In the genomic region with DNA sequence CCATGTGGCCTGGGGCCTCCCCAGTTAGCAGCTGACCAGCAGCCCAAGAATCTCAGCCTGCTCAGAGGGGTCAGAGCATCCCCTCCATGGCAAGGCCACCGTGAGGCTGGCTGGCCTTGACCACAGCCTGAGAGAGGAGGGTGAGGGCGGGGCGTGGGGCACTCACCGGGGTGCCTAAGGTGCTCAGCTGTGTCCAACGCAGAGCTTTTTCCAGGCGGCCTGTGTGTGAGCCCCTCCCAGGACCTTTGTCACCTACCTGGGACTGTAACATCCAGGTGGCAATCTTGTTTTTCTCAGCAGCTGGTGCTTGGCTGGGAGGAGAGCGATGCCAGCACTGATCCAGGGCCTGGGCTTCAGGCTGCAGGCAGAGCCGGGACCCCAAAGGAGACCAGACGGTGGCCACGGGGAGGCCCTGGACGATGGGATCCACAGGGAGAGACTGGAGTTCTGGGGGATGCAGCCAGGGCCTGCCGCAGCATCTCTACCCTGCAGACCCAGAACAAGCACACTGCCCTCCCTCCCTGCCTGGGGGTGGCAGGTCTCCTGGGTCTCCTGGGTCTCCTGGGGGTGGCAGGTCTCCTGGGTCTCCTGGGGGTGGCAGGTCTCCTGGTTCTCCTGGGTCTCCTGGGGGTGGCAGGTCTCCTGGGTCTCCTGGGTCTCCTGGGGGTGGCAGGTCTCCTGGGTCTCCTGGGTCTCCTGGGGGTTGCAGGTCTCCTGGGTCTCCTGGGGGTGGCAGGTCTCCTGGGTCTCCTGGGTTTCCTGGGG, we compare ENCODE assay signal across 9 cellular contexts. TPM values are rescaled to one million over a fixed set of nuclear protein-coding genes. Genes with fewer than 3 reads are reported as not detected.
DNase-seq lines count a peak whose midpoint lies in the region; ATAC-seq, FAIRE-seq and TF ChIP-seq lines count a peak whose summit lies in the region.
"Had no signal": no experiment of that assay in that cellular context is flagged by ENCODE, and none has a peak within 500 bp of the region (broad histone marks: within the 10 kb centered on the region; RNA-seq: fewer than 3 reads in every experiment).

No MANE protein-coding gene starts in this region.

- no peaks in the 10 kb centered on the region for H3K27me3 ChIP-seq in upper lobe of right lung

- no peak for FAIRE-seq in urothelium cell line (lab: Jason Lieb, UNC)

- TF ChIP-seq CTCF in mesothelial cell of epicardium (IDR thresholded peaks at IDR 0.05; ENCODE audit: unreplicated experiment) (no peak), upper lobe of right lung (IDR thresholded peaks at IDR 0.05) (no peak)

- H3K4me3 Mint-ChIP-seq in activated naive CD4-positive, alpha-beta T cell treated with anti-CD3 and anti-CD28 coated beads for 36 hours: peak overlapping the region; percentile 45
- H3K4me3 Mint-ChIP-seq in mesothelial cell of epicardium: no peak overlapping the region
- H3K4me3 Mint-ChIP-seq in T-helper 2 cell treated with Interferon-gamma antibody and Interleukin-4, amounts not matched to agents 5 μg/mL and 100 μg/mL, for 36 hours: no peak overlapping the region

- intact Hi-C loops in activated naive CD4-positive, alpha-beta T cell treated with anti-CD3 and anti-CD28 coated beads for 36 hours (cut with micrococcal nuclease): loop anchor here (2.0 kb wide), 1 partner anchor 26 kb away; no protein-coding TSS in a partner anchor
- intact Hi-C loops in upper lobe of right lung (cut with DNase I): no loop called here

- peak; percentile 38 for ATAC-seq in upper lobe of right lung
- no peak for ATAC-seq in GM19395 (IDR thresholded peaks at IDR 0.05; ENCODE audit: unreplicated experiment)

- H3K4me1 Mint-ChIP-seq in activated naive CD4-positive, alpha-beta T cell treated with anti-CD3 and anti-CD28 coated beads for 36 hours (ENCODE audit: low read depth): peaks cover 32% of the 10 kb centered on the region
- H3K4me1 Mint-ChIP-seq in mesothelial cell of epicardium: peaks cover 16% of the 10 kb centered on the region
- peaks cover 13% of the 10 kb centered on the region for H3K4me1 Mint-ChIP-seq in T-helper 2 cell treated with Interferon-gamma antibody and Interleukin-4, amounts not matched to agents 5 μg/mL and 100 μg/mL, for 36 hours (ENCODE audit: low read depth)

- CTCF ChIA-PET in activated naive CD4-positive, alpha-beta T cell treated with anti-CD3 and anti-CD28 coated beads for 36 hours (lab: Charles Lee): interaction anchor here (1.2 to 1.8 kb wide), 2 partner anchors 11 to 27 kb away, joined by 4 to 5 read pairs; no protein-coding TSS in a partner anchor

- H3K9me3 ChIP-seq in upper lobe of right lung: no peaks in the 10 kb centered on the region

- no peaks in the 10 kb centered on the region for H3K36me3 Mint-ChIP-seq in activated naive CD4-positive, alpha-beta T cell treated with anti-CD3 and anti-CD28 coated beads for 36 hours (ENCODE audit: low read depth)
- peaks cover 1% of the 10 kb centered on the region for H3K36me3 Mint-ChIP-seq in mesothelial cell of epicardium
- no peaks in the 10 kb centered on the region for H3K36me3 Mint-ChIP-seq in T-helper 2 cell treated with Interferon-gamma antibody and Interleukin-4, amounts not matched to agents 5 μg/mL and 100 μg/mL, for 36 hours (ENCODE audit: low read depth)

- no peak overlapping the region for H3K4me3 ChIP-seq in upper lobe of right lung

- peaks cover 25% of the 10 kb centered on the region for H3K4me1 ChIP-seq in upper lobe of right lung

- H3K27ac ChIP-seq in caudate nucleus (ENCODE audit: low read depth, low read length) (peak overlapping the region; percentile 58), upper lobe of right lung (peak overlapping the region; percentile 78)

- peaks cover 4% of the 10 kb centered on the region for H3K9me3 Mint-ChIP-seq in activated naive CD4-positive, alpha-beta T cell treated with anti-CD3 and anti-CD28 coated beads for 36 hours
- H3K9me3 Mint-ChIP-seq in mesothelial cell of epicardium: peaks cover 7% of the 10 kb centered on the region
- H3K9me3 Mint-ChIP-seq in T-helper 2 cell treated with Interferon-gamma antibody and Interleukin-4, amounts not matched to agents 5 μg/mL and 100 μg/mL, for 36 hours: peaks cover 6% of the 10 kb centered on the region

- no peaks in the 10 kb centered on the region for H3K27me3 Mint-ChIP-seq in activated naive CD4-positive, alpha-beta T cell treated with anti-CD3 and anti-CD28 coated beads for 36 hours (ENCODE audit: low read depth)
- no peaks in the 10 kb centered on the region for H3K27me3 Mint-ChIP-seq in mesothelial cell of epicardium (ENCODE audit: low read depth)
- H3K27me3 Mint-ChIP-seq in T-helper 2 cell treated with Interferon-gamma antibody and Interleukin-4, amounts not matched to agents 5 μg/mL and 100 μg/mL, for 36 hours (ENCODE audit: low read depth): peaks cover 3% of the 10 kb centered on the region

- H3K36me3 ChIP-seq in upper lobe of right lung: no peaks in the 10 kb centered on the region

- DNase-seq in activated naive CD4-positive, alpha-beta T cell treated with anti-CD3 and anti-CD28 coated beads for 36 hours: no peak
- no peak for DNase-seq in activated naive CD4-positive, alpha-beta T cell (lab: John Stamatoyannopoulos, UW)
- DNase-seq in caudate nucleus (lab: John Stamatoyannopoulos, UW) (no peak), mesothelial cell of epicardium (ENCODE audit: low spot score in 2 of 2, unreplicated experiment in 2 of 2) (peak in 1 of 2 experiments; percentile 37), upper lobe of right lung (peak; percentile 64), urothelium cell line (ENCODE audit: low spot score) (no peak)
- no peak for DNase-seq in T-helper 2 cell treated with Interferon-gamma antibody and Interleukin-4, amounts not matched to agents 5 μg/mL and 100 μg/mL, for 36 hours (ENCODE audit: low spot score)
- DNase-seq: NCI-H524 treated with DMSO at 0.1 percent for 48 hours had no signal

- no peak overlapping the region for H3K27ac Mint-ChIP-seq in activated naive CD4-positive, alpha-beta T cell treated with anti-CD3 and anti-CD28 coated beads for 36 hours
- H3K27ac Mint-ChIP-seq in mesothelial cell of epicardium: peak overlapping the region; percentile 69
- H3K27ac Mint-ChIP-seq in T-helper 2 cell treated with Interferon-gamma antibody and Interleukin-4, amounts not matched to agents 5 μg/mL and 100 μg/mL, for 36 hours: no peak overlapping the region

RNA-seq across cellular contexts. Expression of gene SNED1, which starts 12.3 kb away (rescaled TPM):
- total RNA-seq in activated naive CD4-positive, alpha-beta T cell treated with anti-CD3 and anti-CD28 coated beads for 36 hours: under 1 TPM; 0.35 to 0.60 TPM
- total RNA-seq in mesothelial cell of epicardium (7.1 to 10.5 TPM (median 9.4 TPM) in 3 replicates), upper lobe of right lung (38.4 TPM)
